8 cellular contexts compared by ENCODE assay signal in genomic region chr7:17940302-17941170, GRCh38. TPM values are rescaled to one million over a fixed set of nuclear protein-coding genes. Genes with fewer than 3 reads are reported as not detected.
A peak's percentile ranks its signal among the peaks of the same experiment; 100 is the strongest.
DNase-seq lines count a peak whose midpoint lies in the region; TF ChIP-seq lines count a peak whose summit lies in the region.

Gene SNX13, minus strand, starts transcription at chr7:17940494. Its CDS starts 199 bp downstream, at chr7:17940295.

- H3K4me3 Mint-ChIP-seq in HFFc6: peak within 1 kb of the TSS; percentile 99
- peak within 1 kb of the TSS; percentile 90 for H3K4me3 Mint-ChIP-seq in activated naive CD4-positive, alpha-beta T cell treated with anti-CD3 and anti-CD28 coated beads, Interleukin-2, amount 10 ng/mL, durations not matched to agents 7 days and 5 days

- peak within 1 kb of the TSS; percentile 97 for H3K27ac Mint-ChIP-seq in HFFc6
- peak within 1 kb of the TSS; percentile 90 for H3K27ac Mint-ChIP-seq in activated naive CD4-positive, alpha-beta T cell treated with anti-CD3 and anti-CD28 coated beads, Interleukin-2, amount 10 ng/mL, durations not matched to agents 7 days and 5 days

- TF ChIP-seq POLR2A in suprapubic skin (IDR thresholded peaks at IDR 0.05): peak in 1 of 2 donors; percentile 93

- H3K27me3 Mint-ChIP-seq in HFFc6 (ENCODE audit: insufficient read depth): no peaks in the 10 kb centered on the region; the same call in 1 of the 2 replicates
- H3K27me3 Mint-ChIP-seq in activated naive CD4-positive, alpha-beta T cell treated with anti-CD3 and anti-CD28 coated beads, Interleukin-2, amount 10 ng/mL, durations not matched to agents 7 days and 5 days: peaks cover 7% of the 10 kb centered on the region

- under 1% methylated on average over 75 of the region's 78 CpGs for WGBS in suprapubic skin

- CTCF ChIA-PET in activated naive CD4-positive, alpha-beta T cell treated with anti-CD3 and anti-CD28 coated beads, Interleukin-2, amount 10 ng/mL, durations not matched to agents 7 days and 5 days (lab: Charles Lee): interaction anchor here (1.4 kb wide), 1 partner anchor 170 kb away, joined by 3 read pairs; no protein-coding TSS in a partner anchor

- no peaks in the 10 kb centered on the region for H3K27me3 ChIP-seq in suprapubic skin

- H3K9me3 Mint-ChIP-seq in HFFc6: no peaks in the 10 kb centered on the region
- H3K9me3 Mint-ChIP-seq in activated naive CD4-positive, alpha-beta T cell treated with anti-CD3 and anti-CD28 coated beads, Interleukin-2, amount 10 ng/mL, durations not matched to agents 7 days and 5 days: no peaks in the 10 kb centered on the region

- H3K9me3 ChIP-seq in suprapubic skin: no peaks in the 10 kb centered on the region

- H3K4me3 ChIP-seq in GM08714 (ENCODE audit: low read length) (peak within 1 kb of the TSS; percentile 82), suprapubic skin (peak within 1 kb of the TSS; percentile 83)

- no peaks in the 10 kb centered on the region for H3K36me3 ChIP-seq in suprapubic skin

- H3K36me3 Mint-ChIP-seq in HFFc6 (ENCODE audit: low read depth): no peaks in the 10 kb centered on the region
- H3K36me3 Mint-ChIP-seq in activated naive CD4-positive, alpha-beta T cell treated with anti-CD3 and anti-CD28 coated beads, Interleukin-2, amount 10 ng/mL, durations not matched to agents 7 days and 5 days: peaks cover 8% of the 10 kb centered on the region

- H3K27ac ChIP-seq in suprapubic skin: peak within 1 kb of the TSS; percentile 98

- peak; percentile 67 for TF ChIP-seq CTCF in HFFc6 (IDR thresholded peaks at IDR 0.05)
- peak in 1 of 2 donors; percentile 8 for TF ChIP-seq CTCF in suprapubic skin (IDR thresholded peaks at IDR 0.05)

- TF ChIP-seq EP300 in suprapubic skin (IDR thresholded peaks at IDR 0.05): no peak

- DNase-seq in HFFc6 (peak; percentile 90), NAMALWA (ENCODE audit: low spot score) (peak; percentile 97), SK-N-DZ (ENCODE audit: low spot score) (peak; percentile 93), germinal center (ENCODE audit: low spot score) (peak; percentile 94), nucleus accumbens (lab: John Stamatoyannopoulos, UW) (peak in 55 of 56 donors; percentile 57 to 95 (median 86)), suprapubic skin (ENCODE audit: low spot score in 2 of 2) (peak; percentile 95 to 96)
- DNase-seq in activated naive CD4-positive, alpha-beta T cell treated with anti-CD3 and anti-CD28 coated beads, Interleukin-2, amount 10 ng/mL, durations not matched to agents 7 days and 5 days: peak; percentile 93

- H3K4me1 Mint-ChIP-seq in HFFc6 (ENCODE audit: low read depth): peaks cover 34% of the 10 kb centered on the region
- peaks cover 41% of the 10 kb centered on the region for H3K4me1 Mint-ChIP-seq in activated naive CD4-positive, alpha-beta T cell treated with anti-CD3 and anti-CD28 coated beads, Interleukin-2, amount 10 ng/mL, durations not matched to agents 7 days and 5 days

- H3K4me1 ChIP-seq in suprapubic skin: peaks cover 47% of the 10 kb centered on the region

RNA-seq across cellular contexts. Expression of gene SNX13, which starts in this region (rescaled TPM):
- 10 to 100 TPM; 29.0 to 33.1 (median 30.3) TPM for total RNA-seq in HFFc6 (2021; fragmentation: NEBNext Ultra II Directional; extraction: Animal tissue kit (Norgen Biotek cat#: 25700))
- 28.9 and 35.0 TPM in 2 replicates for polyA plus RNA-seq in SK-N-DZ (2014; cell fraction: cytosol; rRNA removed)
- polyA plus RNA-seq in SK-N-DZ (2014; cell fraction: nucleus; rRNA removed): 29.6 and 35.0 TPM in 2 replicates
- 10 to 100 TPM; 32.7 to 69.9 (median 59.7) TPM for total RNA-seq in suprapubic skin

Comparison
In these comparisons a context has a peak if more than half of its experiments do, and no peak if none do; other contexts are left out.
1. Peak in every context shown above with its lines: DNase-seq, H3K4me3 ChIP-seq and H3K27ac ChIP-seq.